Comparison of ENCODE assay signal across 26 cellular contexts in genomic region chr4:57378766-57379165, GRCh38.
DNase-seq lines count a peak whose midpoint lies in the region; ATAC-seq, FAIRE-seq and TF ChIP-seq lines count a peak whose summit lies in the region.
"Had no signal": no experiment of that assay in that cellular context is flagged by ENCODE, and none has a peak within 500 bp of the region (broad histone marks: within the 10 kb centered on the region; RNA-seq: fewer than 3 reads in every experiment).

No MANE protein-coding gene starts in this region.

- no peak for TF ChIP-seq CTCF in PC-3 (conservative IDR thresholded peaks at IDR 0.05; ENCODE audit: low read depth, low read length)
- no peak for TF ChIP-seq CTCF in bronchial epithelial cell (IDR thresholded peaks at IDR 0.05; ENCODE audit: insufficient read depth, low read length, severe bottlenecking)

- no peaks in the 10 kb centered on the region for H3K27me3 Mint-ChIP-seq in activated naive CD8-positive, alpha-beta T cell treated with anti-CD3 and anti-CD28 coated beads, Interleukin-2, amount 50 U/mL, for 24 hours
- H3K27me3 Mint-ChIP-seq: type B pancreatic cell had no signal

- H3K9me3 ChIP-seq in PC-3 (ENCODE audit: low read length), result no peaks in the 10 kb centered on the region
- H3K9me3 ChIP-seq: gastroesophageal sphincter had no signal

- no peaks in the 10 kb centered on the region for H3F3A ChIP-seq in PC-3 (ENCODE audit: low read length, unreplicated experiment)

- H2AFZ ChIP-seq in PC-3 (ENCODE audit: low read length), result no peak overlapping the region

- no peaks in the 10 kb centered on the region for H3K79me2 ChIP-seq in PC-3 (ENCODE audit: low read length)

- no TSS peak for BruUV-seq in PC-3 (replicated peaks; lab: Mats Ljungman, UMichigan)

- intact Hi-C loops in PC-3 (cut with micrococcal nuclease), result no loop called here

- no peak for FAIRE-seq in bronchial epithelial cell (lab: Jason Lieb, UNC)

- no peaks in the 10 kb centered on the region for H3K36me3 Mint-ChIP-seq in activated naive CD8-positive, alpha-beta T cell treated with anti-CD3 and anti-CD28 coated beads, Interleukin-2, amount 50 U/mL, for 24 hours (ENCODE audit: low read depth)
- H3K36me3 Mint-ChIP-seq: activated naive CD8-positive, alpha-beta T cell; stimulated activated effector memory CD8-positive, alpha-beta T cell treated with anti-CD3 and anti-CD28 coated beads, Interleukin-12 subunit alpha, Interleukin-12 subunit beta, amount 100 ng/mL, for 72 hours had no signal

- ATAC-seq in PC-3 (peak; percentile 31), HG02973 (IDR thresholded peaks at IDR 0.05; ENCODE audit: unreplicated experiment) (no peak)
- ATAC-seq in activated naive CD8-positive, alpha-beta T cell treated with anti-CD3 and anti-CD28 coated beads, Interleukin-2, amount 50 U/mL, for 24 hours, result no peak
- ATAC-seq: esophagus mucosa; gastroesophageal sphincter; stimulated activated effector memory CD8-positive, alpha-beta T cell treated with anti-CD3 and anti-CD28 coated beads, Interleukin-12 subunit alpha, Interleukin-12 subunit beta, amount 100 ng/mL, for 72 hours had no signal

- H3K27me3 ChIP-seq in PC-3 (ENCODE audit: low read length) (no peaks in the 10 kb centered on the region), bronchial epithelial cell (ENCODE audit: control insufficient read depth, insufficient read depth, low read length) (no peaks in the 10 kb centered on the region)
- H3K27me3 ChIP-seq: gastroesophageal sphincter had no signal

- no peak overlapping the region for H3K4me2 ChIP-seq in PC-3 (ENCODE audit: low read length)

- H3K36me3 ChIP-seq in PC-3 (ENCODE audit: low read depth, low read length), result no peaks in the 10 kb centered on the region
- no peaks in the 10 kb centered on the region for H3K36me3 ChIP-seq in bronchial epithelial cell (ENCODE audit: control insufficient read depth, insufficient read depth, low read length)
- H3K36me3 ChIP-seq: gastroesophageal sphincter had no signal

- H3K27ac Mint-ChIP-seq in activated naive CD8-positive, alpha-beta T cell treated with anti-CD3 and anti-CD28 coated beads, Interleukin-2, amount 50 U/mL, for 24 hours, result no peak overlapping the region
- H3K27ac Mint-ChIP-seq: activated naive CD8-positive, alpha-beta T cell; endodermal cell; nephron progenitor cell; stimulated activated effector memory CD8-positive, alpha-beta T cell treated with anti-CD3 and anti-CD28 coated beads, Interleukin-12 subunit alpha, Interleukin-12 subunit beta, amount 100 ng/mL, for 72 hours; type B pancreatic cell had no signal

- H4K20me1 ChIP-seq in PC-3 (ENCODE audit: low read length), result no peaks in the 10 kb centered on the region

- H3K4me3 ChIP-seq in PC-3 (ENCODE audit: low read length), result no peak overlapping the region
- H3K4me3 ChIP-seq in bronchial epithelial cell (ENCODE audit: low read depth, low read length), result no peak overlapping the region
- H3K4me3 ChIP-seq: gastroesophageal sphincter had no signal

- H3K9ac ChIP-seq in PC-3 (ENCODE audit: low read length), result no peak overlapping the region

- peaks cover 4% of the 10 kb centered on the region; the same call in 1 of the 2 replicates for H3K4me1 ChIP-seq in PC-3 (ENCODE audit: insufficient read depth, low read length)
- H3K4me1 ChIP-seq: gastroesophageal sphincter had no signal

- POLR2A ChIA-PET in PC-3 (lab: Charles Lee; ENCODE audit: unreplicated experiment), result no interaction called here

- H3K27ac ChIP-seq in PC-3 (ENCODE audit: low read length), result peak overlapping the region; percentile 12
- H3K27ac ChIP-seq: C4-2B, gastroesophageal sphincter had no signal

- no peaks in the 10 kb centered on the region for H3K9me2 ChIP-seq in PC-3 (replicated peaks; ENCODE audit: low read length)

- CTCF ChIA-PET in PC-3 (lab: Charles Lee), result no interaction called here

- H3K4me1 Mint-ChIP-seq in activated naive CD8-positive, alpha-beta T cell treated with anti-CD3 and anti-CD28 coated beads, Interleukin-2, amount 50 U/mL, for 24 hours, result no peaks in the 10 kb centered on the region
- H3K4me1 Mint-ChIP-seq: endodermal cell; stimulated activated effector memory CD8-positive, alpha-beta T cell treated with anti-CD3 and anti-CD28 coated beads, Interleukin-12 subunit alpha, Interleukin-12 subunit beta, amount 100 ng/mL, for 72 hours had no signal

- no peak overlapping the region for H3K4me3 Mint-ChIP-seq in activated naive CD8-positive, alpha-beta T cell treated with anti-CD3 and anti-CD28 coated beads, Interleukin-2, amount 50 U/mL, for 24 hours
- H3K4me3 Mint-ChIP-seq: activated naive CD8-positive, alpha-beta T cell; endodermal cell; nephron progenitor cell; stimulated activated effector memory CD8-positive, alpha-beta T cell treated with anti-CD3 and anti-CD28 coated beads, Interleukin-12 subunit alpha, Interleukin-12 subunit beta, amount 100 ng/mL, for 72 hours; type B pancreatic cell had no signal

- peak; percentile 83 for DNase-seq in EL
- peak; percentile 88 for DNase-seq in PC-3
- DNase-seq in bronchial epithelial cell (ENCODE audit: low read depth), result peak; percentile 8
- DNase-seq in kidney tubule cell (ENCODE audit: low spot score), result peak; percentile 79
- no peak for DNase-seq in activated naive CD8-positive, alpha-beta T cell treated with anti-CD3 and anti-CD28 coated beads, Interleukin-2, amount 50 U/mL, for 24 hours
- DNase-seq in OCI-M1 (lab: John Stamatoyannopoulos, UW), result no peak
- DNase-seq in RPMI8226, result no peak
- DNase-seq: activated CD4-positive, alpha-beta T cell treated with anti-CD3 and anti-CD28 coated beads for 48 hours; activated effector memory CD4-positive, alpha-beta T cell treated with Interleukin-2 at 50 U/mL for 16 hours; aorta; COR-L47; dermis blood vessel endothelial cell; endodermal cell; KG1; MM.1S; NCI-H2029 treated with DMSO at 0.1 percent for 48 hours; NCI-H526 treated with DMSO at 0.1 percent for 48 hours; nephron progenitor cell; NK-92 treated with Interleukin-12 subunit alpha and Interleukin-12 subunit beta, amount 100 ng/mL, for 24 hours had no signal

- peaks cover 8% of the 10 kb centered on the region for H3K9me3 Mint-ChIP-seq in activated naive CD8-positive, alpha-beta T cell treated with anti-CD3 and anti-CD28 coated beads, Interleukin-2, amount 50 U/mL, for 24 hours
- H3K9me3 Mint-ChIP-seq: stimulated activated effector memory CD8-positive, alpha-beta T cell treated with anti-CD3 and anti-CD28 coated beads, Interleukin-12 subunit alpha, Interleukin-12 subunit beta, amount 100 ng/mL, for 72 hours had no signal

Comparison
In these comparisons a context has a peak if more than half of its experiments do, and no peak if none do; other contexts are left out.
1. DNase-seq: peak in EL (single experiment), PC-3 (single experiment), bronchial epithelial cell (single experiment) and kidney tubule cell (single experiment); none in activated naive CD8-positive, alpha-beta T cell treated with anti-CD3 and anti-CD28 coated beads, Interleukin-2, amount 50 U/mL, for 24 hours (single experiment), OCI-M1 (single experiment) and RPMI8226 (single experiment).